ENCODE assay signal across 7 cellular contexts in the genomic region with DNA sequence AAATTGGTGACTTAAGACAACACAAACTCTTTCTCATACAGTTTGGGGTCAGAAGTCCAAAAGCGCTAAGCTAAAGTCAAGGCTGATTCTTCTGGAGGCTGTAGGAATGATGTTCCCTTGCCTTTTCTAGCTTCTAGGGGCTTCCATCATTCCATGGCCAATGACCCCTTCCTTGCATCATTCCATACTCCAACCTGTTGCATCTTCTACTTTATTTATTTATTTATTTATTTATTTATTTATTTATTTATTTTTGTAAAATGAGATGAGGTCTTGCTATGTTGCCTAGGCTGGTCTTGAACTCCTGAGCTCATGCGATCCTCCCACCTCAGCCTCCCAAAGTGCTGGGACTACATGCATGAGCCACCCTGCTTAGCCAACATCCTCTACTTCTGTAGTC.
"Had no signal": no experiment of that assay in that cellular context is flagged by ENCODE, and none has a peak within 500 bp of the region (broad histone marks: within the 10 kb centered on the region; RNA-seq: fewer than 3 reads in every experiment).

No MANE protein-coding gene starts in this region.

- DNase-seq: IMR-90, KBM-7, KG1 had no signal

- H3K27ac ChIP-seq: HL-60 had no signal

- H3K4me3 ChIP-seq: K562 had no signal

- ATAC-seq: HepG2, K562 had no signal

- FAIRE-seq: HepG2, HTR-8/SVneo, K562 had no signal
